9 cellular contexts compared by ENCODE assay signal in the genomic region with DNA sequence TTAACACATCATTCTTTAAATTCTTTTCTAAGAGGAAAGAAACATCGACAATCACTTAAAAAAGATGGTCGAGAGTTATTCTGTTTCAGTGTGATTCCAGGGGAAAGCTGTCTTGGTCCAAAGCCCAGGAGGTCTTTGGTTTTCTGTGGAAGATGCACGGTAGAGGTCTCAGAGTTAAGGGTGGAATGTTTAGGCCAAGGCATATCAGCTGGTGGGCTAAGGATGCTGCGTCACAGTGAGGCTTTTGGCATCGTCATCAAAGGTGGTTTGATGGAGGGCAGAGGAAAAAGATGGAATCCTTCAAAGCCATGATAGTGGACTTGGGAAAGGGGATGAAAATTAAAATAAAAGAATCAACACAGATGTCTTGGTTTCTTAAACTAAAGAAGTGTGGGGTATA.
A peak's percentile ranks its signal among the peaks of the same experiment; 100 is the strongest.
DNase-seq lines count a peak whose midpoint lies in the region; ATAC-seq and TF ChIP-seq lines count a peak whose summit lies in the region.
"Had no signal": no experiment of that assay in that cellular context is flagged by ENCODE, and none has a peak within 500 bp of the region (broad histone marks: within the 10 kb centered on the region; RNA-seq: fewer than 3 reads in every experiment).

No MANE protein-coding gene starts in this region.

- no peaks in the 10 kb centered on the region for H4K20me1 ChIP-seq in SK-N-SH (ENCODE audit: insufficient read depth)
- H4K20me1 ChIP-seq in mammary epithelial cell (ENCODE audit: insufficient read depth, low read length), result no peaks in the 10 kb centered on the region

- no peaks in the 10 kb centered on the region for H3K27me3 Mint-ChIP-seq in mesothelial cell of epicardium (ENCODE audit: low read depth)
- peaks cover 6% of the 10 kb centered on the region for H3K27me3 Mint-ChIP-seq in activated naive CD8-positive, alpha-beta T cell treated with anti-CD3 and anti-CD28 coated beads, Interleukin-2, amount 50 U/mL, for 24 hours

- H3K9ac ChIP-seq in SK-N-SH, result peak overlapping the region; percentile 47; the same call in 1 of the 2 replicates
- no peak overlapping the region for H3K9ac ChIP-seq in mammary epithelial cell (ENCODE audit: insufficient read depth, low read length)

- DNase-seq in SK-N-SH (no peak), mammary epithelial cell (no peak), mesothelial cell of epicardium (ENCODE audit: low spot score in 2 of 2, unreplicated experiment in 2 of 2) (no peak), transverse colon (no peak), NCI-H2196 (lab: John Stamatoyannopoulos, UW; ENCODE audit: unreplicated experiment) (no peak), NCI-H1092 (lab: John Stamatoyannopoulos, UW) (no peak)
- no peak for DNase-seq in activated naive CD8-positive, alpha-beta T cell treated with anti-CD3 and anti-CD28 coated beads, Interleukin-2, amount 50 U/mL, for 24 hours
- DNase-seq: stimulated activated naive CD4-positive, alpha-beta T cell treated with Interleukin-2 at 50 U/mL for 16 hours had no signal

- no peak for ATAC-seq in SK-N-SH treated with all-trans-retinoic acid at 6 μM for 48 hours
- ATAC-seq in activated naive CD8-positive, alpha-beta T cell treated with anti-CD3 and anti-CD28 coated beads, Interleukin-2, amount 50 U/mL, for 24 hours, result no peak

- in situ Hi-C loops in mammary epithelial cell (cut with MboI; ENCODE audit: low sequenced_read_pairs in 2 of 2), result loop anchor here (25.0 kb wide), 1 partner anchor 597 kb away; no protein-coding TSS in a partner anchor
- in situ Hi-C loops in transverse colon (cut with MboI; ENCODE audit: low pct_ligation_motif_present in 1 of 4, low pct_unique_long_range_greater_than_20kb in 1 of 4, low sequenced_read_pairs in 3 of 4), result loop anchor here (10.0 to 25.0 kb wide), 6 partner anchors 54 to 1022 kb away; a partner anchor contains a TSS

- POLR2A ChIA-PET in SK-N-SH (lab: Yijun Ruan, JAX), result no interaction called here

- peak overlapping the region; percentile 8 to 89; a peak in 3 of 4 replicates for H3K27ac ChIP-seq in SK-N-SH (ENCODE audit: low read depth in 2 of 2, low read length in 1 of 2)
- H3K27ac ChIP-seq in mammary epithelial cell (ENCODE audit: insufficient read depth, low read depth, low read length), result peak overlapping the region; percentile 70
- peak overlapping the region; percentile 76 to 81 (median 78) for H3K27ac ChIP-seq in transverse colon

- no peaks in the 10 kb centered on the region for H3K36me3 Mint-ChIP-seq in mesothelial cell of epicardium
- no peaks in the 10 kb centered on the region for H3K36me3 Mint-ChIP-seq in activated naive CD8-positive, alpha-beta T cell treated with anti-CD3 and anti-CD28 coated beads, Interleukin-2, amount 50 U/mL, for 24 hours (ENCODE audit: low read depth)

- H3K4me3 ChIP-seq in SK-N-SH (ENCODE audit: low read depth in 2 of 2, low read length in 1 of 2) (no peak overlapping the region; a peak in 1 of 4 replicates), mammary epithelial cell (replicated peaks in 1 of 3; ENCODE audit: insufficient read depth in 1 of 3, low read depth in 2 of 3, low read length in 3 of 3) (no peak overlapping the region), transverse colon (no peak overlapping the region)

- CTCF ChIA-PET in SK-N-SH (lab: Yijun Ruan, JAX) (interaction anchor here (0.8 to 3.4 kb wide), 5 partner anchors 9 to 323 kb away, joined by 3 to 50 read pairs (median 3); no protein-coding TSS in a partner anchor), mammary epithelial cell (lab: Charles Lee; ENCODE audit: low non-redundant PET) (interaction anchor here (0.8 kb wide), 1 partner anchor 175 kb away, joined by 3 read pairs; no protein-coding TSS in a partner anchor)

- peaks cover 19% of the 10 kb centered on the region for H3K4me1 Mint-ChIP-seq in mesothelial cell of epicardium
- H3K4me1 Mint-ChIP-seq in activated naive CD8-positive, alpha-beta T cell treated with anti-CD3 and anti-CD28 coated beads, Interleukin-2, amount 50 U/mL, for 24 hours, result no peaks in the 10 kb centered on the region

- no peaks in the 10 kb centered on the region for H3K9me2 ChIP-seq in SK-N-SH

- intact Hi-C loops in mammary epithelial cell (cut with micrococcal nuclease), result no loop called here
- intact Hi-C loops in transverse colon (cut with DNase I; ENCODE audit: low total_unique reads), result no loop called here

- no peak for TF ChIP-seq POLR2A in transverse colon (IDR thresholded peaks at IDR 0.05)

- TF ChIP-seq EP300 in SK-N-SH (IDR thresholded peaks at IDR 0.05; ENCODE audit: borderline replicate concordance in 1 of 2, low read depth in 1 of 2, low read length in 1 of 2) (no peak), transverse colon (IDR thresholded peaks at IDR 0.05; ENCODE audit: low read depth) (no peak)

- H3K4me2 ChIP-seq in SK-N-SH, result peak overlapping the region; percentile 63
- peak overlapping the region; percentile 69 for H3K4me2 ChIP-seq in mammary epithelial cell (ENCODE audit: insufficient read depth, low read depth, low read length)

- TF ChIP-seq RAD21 in SK-N-SH (IDR thresholded peaks at IDR 0.05; ENCODE audit: low read length), result no peak

- peaks cover 10% of the 10 kb centered on the region for H3F3A ChIP-seq in SK-N-SH (replicated peaks; ENCODE audit: insufficient read depth)

- dilution Hi-C loops in mammary epithelial cell (cut with HindIII; ENCODE audit: low sequenced_read_pairs), result no loop called here

- H3K27ac Mint-ChIP-seq in mesothelial cell of epicardium, result peak overlapping the region; percentile 60
- H3K27ac Mint-ChIP-seq in activated naive CD8-positive, alpha-beta T cell treated with anti-CD3 and anti-CD28 coated beads, Interleukin-2, amount 50 U/mL, for 24 hours, result no peak overlapping the region

- WGBS in SK-N-SH (ENCODE audit: low lambda C conversion rate), result 74% methylated on average over 5 of the region's 5 CpGs
- 9% methylated on average over 5 of the region's 5 CpGs for WGBS in mammary epithelial cell (ENCODE audit: low coverage, missing lambda C conversion rate)
- WGBS in transverse colon (ENCODE audit: low coverage in 1 of 2), 2 donors, result 60 to 71% methylated on average over 2 to 5 of the region's 5 CpGs

- H2AFZ ChIP-seq in SK-N-SH (ENCODE audit: low read depth) (no peak overlapping the region; the same call in 1 of the 2 replicates), mammary epithelial cell (ENCODE audit: low read depth, low read length) (peak overlapping the region; percentile 36)

- H3K27me3 ChIP-seq in SK-N-SH (ENCODE audit: insufficient read depth) (no peaks in the 10 kb centered on the region), mammary epithelial cell (ENCODE audit: insufficient read depth, low read length) (no peaks in the 10 kb centered on the region), transverse colon (no peaks in the 10 kb centered on the region)

- H3K9me3 ChIP-seq in SK-N-SH (no peaks in the 10 kb centered on the region), mammary epithelial cell (replicated peaks; ENCODE audit: insufficient read depth, low read length) (no peaks in the 10 kb centered on the region), transverse colon (no peaks in the 10 kb centered on the region)

- H3K79me2 ChIP-seq in SK-N-SH (ENCODE audit: insufficient read depth) (no peaks in the 10 kb centered on the region), mammary epithelial cell (ENCODE audit: insufficient read depth, low read length) (no peaks in the 10 kb centered on the region)

- H3K4me1 ChIP-seq in SK-N-SH (ENCODE audit: control insufficient read depth in 1 of 2, insufficient read depth in 2 of 2, low read depth in 1 of 2, low read length in 1 of 2) (peaks cover 2 to 12% of the 10 kb centered on the region in 2 experiments; a peak in 3 of 4 replicates), mammary epithelial cell (ENCODE audit: insufficient read depth, low read length) (peaks cover 20% of the 10 kb centered on the region), transverse colon (peaks cover 13 to 38% (median 26%) of the 10 kb centered on the region in 4 donors)

- no peak overlapping the region for H3K4me3 Mint-ChIP-seq in mesothelial cell of epicardium
- H3K4me3 Mint-ChIP-seq in activated naive CD8-positive, alpha-beta T cell treated with anti-CD3 and anti-CD28 coated beads, Interleukin-2, amount 50 U/mL, for 24 hours, result no peak overlapping the region

- H3K36me3 ChIP-seq in SK-N-SH (replicated peaks in 1 of 2; ENCODE audit: control insufficient read depth in 1 of 2, insufficient read depth in 2 of 2, low read length in 1 of 2) (no peaks in the 10 kb centered on the region), mammary epithelial cell (ENCODE audit: insufficient read depth, low read length) (no peaks in the 10 kb centered on the region), transverse colon (no peaks in the 10 kb centered on the region)

- TF ChIP-seq CTCF in SK-N-SH (IDR thresholded peaks at IDR 0.05), result no peak
- TF ChIP-seq CTCF in mammary epithelial cell (conservative IDR thresholded peaks at IDR 0.05 in 1 of 2, IDR thresholded peaks at IDR 0.05 in 1 of 2; ENCODE audit: extremely low read depth in 1 of 2, insufficient read depth in 1 of 2, low read depth in 1 of 2, low read length in 2 of 2), result no peak
- no peak for TF ChIP-seq CTCF in mesothelial cell of epicardium (IDR thresholded peaks at IDR 0.05; ENCODE audit: unreplicated experiment)
- TF ChIP-seq CTCF in transverse colon (IDR thresholded peaks at IDR 0.05), result no peak

- BruUV-seq in mammary epithelial cell (replicated peaks; lab: Mats Ljungman, UMichigan), result TSS peak; percentile 25

- no peaks in the 10 kb centered on the region for H3K9me3 Mint-ChIP-seq in mesothelial cell of epicardium
- no peaks in the 10 kb centered on the region for H3K9me3 Mint-ChIP-seq in activated naive CD8-positive, alpha-beta T cell treated with anti-CD3 and anti-CD28 coated beads, Interleukin-2, amount 50 U/mL, for 24 hours

TF ChIP-seq in SK-N-SH, 30 proteins besides CTCF, POLR2A, EP300 and RAD21:
- TF ChIP-seq MEF2A (IDR thresholded peaks at IDR 0.05; ENCODE audit: borderline replicate concordance, low read depth), result no peak

TF ChIP-seq in SK-N-SH treated with all-trans-retinoic acid at 6 μM for 48 hours, 23 proteins besides CTCF, POLR2A, EP300 and RAD21:
- TF ChIP-seq ZFP3 (CRISPR knock-in tag; IDR thresholded peaks at IDR 0.05) (no peak), TCF4 (CRISPR knock-in tag; IDR thresholded peaks at IDR 0.05; ENCODE audit: borderline replicate concordance) (no peak), PPARA (CRISPR knock-in tag; IDR thresholded peaks at IDR 0.05; ENCODE audit: borderline replicate concordance) (no peak)
TF ChIP-seq in SK-N-SH treated with all-trans-retinoic acid at 6 μM for 48 hours: peak in this region for 0.
